9 cellular contexts compared by ENCODE assay signal in genomic region chr9:97510797-97511761, GRCh38. TPM values are rescaled to one million over a fixed set of nuclear protein-coding genes. Genes with fewer than 3 reads are reported as not detected.
DNase-seq lines count a peak whose midpoint lies in the region; ATAC-seq, FAIRE-seq and TF ChIP-seq lines count a peak whose summit lies in the region.
"Had no signal": no experiment of that assay in that cellular context is flagged by ENCODE, and none has a peak within 500 bp of the region (broad histone marks: within the 10 kb centered on the region; RNA-seq: fewer than 3 reads in every experiment).

No MANE protein-coding gene starts in this region.

- H3K27ac ChIP-seq in heart right ventricle = peak overlapping the region in 6 of 10 donors; percentile 7 to 59 (median 56)
- H3K27ac ChIP-seq in CD4-positive, alpha-beta memory T cell (ENCODE audit: low read depth, low read length) = no peak overlapping the region
- H3K27ac ChIP-seq: ovary had no signal

- FAIRE-seq in bronchial epithelial cell (lab: Jason Lieb, UNC) = no peak

- DNase-seq in heart right ventricle = peak in 1 of 2 donors; percentile 27
- DNase-seq in cardiac septum (ENCODE audit: low spot score) = no peak
- peak; percentile 64 for DNase-seq in bronchial epithelial cell (ENCODE audit: low read depth)
- no peak for DNase-seq in NCI-H1930 (lab: John Stamatoyannopoulos, UW)
- DNase-seq in CD4-positive, alpha-beta memory T cell = no peak
- no peak for DNase-seq in LoVo (ENCODE audit: low spot score)

- no peaks in the 10 kb centered on the region for H3K36me3 ChIP-seq in heart right ventricle
- no peaks in the 10 kb centered on the region for H3K36me3 ChIP-seq in bronchial epithelial cell (ENCODE audit: control insufficient read depth, insufficient read depth, low read length)
- H3K36me3 ChIP-seq in CD4-positive, alpha-beta memory T cell (ENCODE audit: insufficient read depth, low read length) = no peaks in the 10 kb centered on the region
- H3K36me3 ChIP-seq: ovary had no signal

- WGBS in heart right ventricle, 2 donors = 61 to 67% methylated on average over 11 of the region's 11 CpGs

- peak; percentile 12 to 72 (median 48) for ATAC-seq in heart right ventricle
- peak; percentile 66 for ATAC-seq in HG03095 (IDR thresholded peaks at IDR 0.05; ENCODE audit: unreplicated experiment)
- ATAC-seq in stimulated activated memory B cell treated with anti-CD40 and anti-IgM and Interleukin-4, amounts not matched to agents 10 μg/mL and 1 μg/mL and 100 μg/mL, for 72 hours = peak; percentile 71

- H3K27me3 Mint-ChIP-seq in stimulated activated memory B cell treated with anti-CD40 and anti-IgM and Interleukin-4, amounts not matched to agents 10 μg/mL and 1 μg/mL and 100 μg/mL, for 72 hours = peaks cover 4% of the 10 kb centered on the region
- H3K27me3 Mint-ChIP-seq in CD4-positive, alpha-beta memory T cell = peaks cover 2 to 10% of the 10 kb centered on the region in 2 donors

- H3K4me1 ChIP-seq in heart right ventricle = peaks cover 4 to 77% (median 29%) of the 10 kb centered on the region in 9 donors
- H3K4me1 ChIP-seq in CD4-positive, alpha-beta memory T cell (ENCODE audit: insufficient read depth, low read length) = no peaks in the 10 kb centered on the region

- H3K9me3 ChIP-seq in heart right ventricle = no peaks in the 10 kb centered on the region
- H3K9me3 ChIP-seq in CD4-positive, alpha-beta memory T cell (ENCODE audit: control insufficient read depth in 1 of 2, low read length in 2 of 2) = no peaks in the 10 kb centered on the region
- H3K9me3 ChIP-seq: ovary had no signal

- TF ChIP-seq CTCF in heart right ventricle (IDR thresholded peaks at IDR 0.05) (no peak), bronchial epithelial cell (IDR thresholded peaks at IDR 0.05; ENCODE audit: insufficient read depth, low read length, severe bottlenecking) (no peak)

- POLR2A ChIA-PET in CD4-positive, alpha-beta memory T cell (lab: Charles Lee; ENCODE audit: partially characterized antibody) = interaction anchor here (0.9 kb wide), 1 partner anchor 9 kb away, joined by 3 read pairs; no protein-coding TSS in a partner anchor

- peaks cover 18% of the 10 kb centered on the region for H3K4me1 Mint-ChIP-seq in stimulated activated memory B cell treated with anti-CD40 and anti-IgM and Interleukin-4, amounts not matched to agents 10 μg/mL and 1 μg/mL and 100 μg/mL, for 72 hours
- no peaks in the 10 kb centered on the region for H3K4me1 Mint-ChIP-seq in CD4-positive, alpha-beta memory T cell

- no peaks in the 10 kb centered on the region for H3K36me3 Mint-ChIP-seq in stimulated activated memory B cell treated with anti-CD40 and anti-IgM and Interleukin-4, amounts not matched to agents 10 μg/mL and 1 μg/mL and 100 μg/mL, for 72 hours
- H3K36me3 Mint-ChIP-seq in CD4-positive, alpha-beta memory T cell = no peaks in the 10 kb centered on the region

- H3K4me3 Mint-ChIP-seq in stimulated activated memory B cell treated with anti-CD40 and anti-IgM and Interleukin-4, amounts not matched to agents 10 μg/mL and 1 μg/mL and 100 μg/mL, for 72 hours = peak overlapping the region; percentile 22
- no peak overlapping the region for H3K4me3 Mint-ChIP-seq in CD4-positive, alpha-beta memory T cell

- H3K4me3 ChIP-seq in heart right ventricle = no peak overlapping the region
- no peak overlapping the region for H3K4me3 ChIP-seq in bronchial epithelial cell (ENCODE audit: low read depth, low read length)
- H3K4me3 ChIP-seq in CD4-positive, alpha-beta memory T cell (ENCODE audit: low read length in 2 of 2) = no peak overlapping the region
- H3K4me3 ChIP-seq: ovary had no signal

- H3K27me3 ChIP-seq in heart right ventricle = peaks cover 0 to 2% (median 0%) of the 10 kb centered on the region in 7 donors
- H3K27me3 ChIP-seq in bronchial epithelial cell (ENCODE audit: control insufficient read depth, insufficient read depth, low read length) = no peaks in the 10 kb centered on the region
- no peaks in the 10 kb centered on the region for H3K27me3 ChIP-seq in CD4-positive, alpha-beta memory T cell (ENCODE audit: insufficient read depth, low read length)
- H3K27me3 ChIP-seq: ovary had no signal

- H3K27ac Mint-ChIP-seq in stimulated activated memory B cell treated with anti-CD40 and anti-IgM and Interleukin-4, amounts not matched to agents 10 μg/mL and 1 μg/mL and 100 μg/mL, for 72 hours = peak overlapping the region; percentile 79
- no peak overlapping the region for H3K27ac Mint-ChIP-seq in CD4-positive, alpha-beta memory T cell

- H3K9me3 Mint-ChIP-seq in stimulated activated memory B cell treated with anti-CD40 and anti-IgM and Interleukin-4, amounts not matched to agents 10 μg/mL and 1 μg/mL and 100 μg/mL, for 72 hours = no peaks in the 10 kb centered on the region
- H3K9me3 Mint-ChIP-seq in CD4-positive, alpha-beta memory T cell = no peaks in the 10 kb centered on the region

- CTCF ChIA-PET in CD4-positive, alpha-beta memory T cell (lab: Charles Lee; ENCODE audit: partially characterized antibody) = interaction anchor here (2.1 kb wide), 1 partner anchor 88 kb away, joined by 8 read pairs; no protein-coding TSS in a partner anchor

- intact Hi-C loops in heart right ventricle (cut with DNase I) (no loop called here), cardiac septum (cut with DNase I) (loop anchor here (5.0 kb wide), 1 partner anchor 51 kb away; no protein-coding TSS in a partner anchor)
- intact Hi-C loops in CD4-positive, alpha-beta memory T cell (cut with micrococcal nuclease) = no loop called here

RNA-seq across cellular contexts. Expression of gene TMOD1, which starts 9.6 kb away (rescaled TPM):
- 100 to 1,000 TPM; 164 to 203 (median 181) TPM for total RNA-seq in heart right ventricle
- polyA plus RNA-seq in heart right ventricle = 10 to 100 TPM; 83.7 to 89.1 TPM
- total RNA-seq in cardiac septum = 151 TPM
- total RNA-seq in bronchial epithelial cell = not detected in 2 replicates
- 1 to 10 TPM; 2.6 to 2.7 TPM for total RNA-seq in CD4-positive, alpha-beta memory T cell
- 1 to 10 TPM; 2.1 to 3.3 TPM for polyA plus RNA-seq in CD4-positive, alpha-beta memory T cell

Comparison
In these comparisons a context has a peak if more than half of its experiments do, and no peak if none do; other contexts are left out.
1. RNA of gene TMOD1, which starts 9.6 kb away (total RNA-seq): 164 to 203 TPM in heart right ventricle and 151 TPM in cardiac septum (single experiment); 2.6 to 2.7 TPM in CD4-positive, alpha-beta memory T cell and not detected in bronchial epithelial cell; every median in the first group is over 10 times any median in the second.
2. Peak in every context shown above with its lines, with median percentiles within 50 percentile points of each other: ATAC-seq.